ENCODE assay signal across 17 cellular contexts in the genomic region with DNA sequence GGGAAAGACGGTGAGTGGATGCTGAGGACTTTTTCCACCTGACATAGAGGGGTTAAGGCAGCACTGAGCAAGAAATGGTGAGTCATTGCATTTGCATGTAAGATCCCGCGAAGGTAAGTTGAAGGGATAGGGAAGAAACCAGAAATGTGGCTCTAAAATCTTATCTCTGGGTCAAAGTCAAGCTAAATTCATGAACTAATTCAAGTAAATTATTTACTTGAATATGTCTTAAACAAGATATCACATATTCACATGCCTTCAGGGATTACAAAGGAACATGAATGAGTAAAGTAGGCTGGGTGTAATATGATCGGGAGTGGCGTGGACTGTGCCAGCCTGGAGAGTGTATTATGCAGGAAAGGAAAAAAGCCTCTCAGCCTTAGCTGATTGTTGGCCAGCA.
A peak's percentile ranks its signal among the peaks of the same experiment; 100 is the strongest.
DNase-seq lines count a peak whose midpoint lies in the region; ATAC-seq, FAIRE-seq and TF ChIP-seq lines count a peak whose summit lies in the region.
"Had no signal": no experiment of that assay in that cellular context is flagged by ENCODE, and none has a peak within 500 bp of the region (broad histone marks: within the 10 kb centered on the region; RNA-seq: fewer than 3 reads in every experiment).

No MANE protein-coding gene starts in this region.

- no peak overlapping the region for H3K23ac ChIP-seq in H1 (ENCODE audit: insufficient read length)

- H3K4me3 Mint-ChIP-seq in activated T-cell treated with anti-CD3 and anti-CD28 coated beads, Interleukin-2, amount 50 U/mL, for 24 hours = no peak overlapping the region
- H3K4me3 Mint-ChIP-seq: activated CD4-positive, alpha-beta T cell treated with anti-CD3 and anti-CD28 coated beads for 36 hours; activated T-cell treated with anti-CD3 and anti-CD28 coated beads, Interleukin-2, amount 50 U/mL, for 72 hours; stimulated activated naive B cell treated with anti-CD40 and anti-IgM and Interleukin-4, amounts not matched to agents 10 μg/mL and 1 μg/mL and 100 μg/mL, for 72 hours; T-cell had no signal

- no peaks in the 10 kb centered on the region for H3K9me3 ChIP-seq in H1 (ENCODE audit: insufficient read depth in 2 of 2, low read depth in 1 of 2, low read length in 1 of 2)
- no peaks in the 10 kb centered on the region for H3K9me3 ChIP-seq in mucosa of descending colon
- H3K9me3 ChIP-seq: heart left ventricle had no signal

- no peak overlapping the region for H4K8ac ChIP-seq in H1 (ENCODE audit: extremely low read depth, insufficient read depth, low read length)

- H3K4ac ChIP-seq in H1 (replicated peaks; ENCODE audit: insufficient read length, low read depth, low read length) = no peak overlapping the region

- no peaks in the 10 kb centered on the region for H3K36me3 Mint-ChIP-seq in activated T-cell treated with anti-CD3 and anti-CD28 coated beads, Interleukin-2, amount 50 U/mL, for 24 hours (ENCODE audit: low read depth)
- H3K36me3 Mint-ChIP-seq: stimulated activated naive B cell treated with anti-CD40 and anti-IgM and Interleukin-4, amounts not matched to agents 10 μg/mL and 1 μg/mL and 100 μg/mL, for 72 hours; T-cell had no signal

- no peak overlapping the region for H2BK120ac ChIP-seq in H1 (replicated peaks; ENCODE audit: low read depth, low read length)

- peak overlapping the region; percentile 26; the same call in 1 of the 2 replicates for H2BK20ac ChIP-seq in H1 (ENCODE audit: low read length)

- H4K20me1 ChIP-seq in H1 (replicated peaks in 1 of 2; ENCODE audit: control insufficient read depth in 1 of 2, insufficient read depth in 2 of 2, low read length in 2 of 2) = no peaks in the 10 kb centered on the region

- no peaks in the 10 kb centered on the region for H3K79me2 ChIP-seq in H1 (ENCODE audit: control insufficient read depth in 1 of 2, insufficient read depth in 2 of 2, low read length in 2 of 2)

- FAIRE-seq in H1 (lab: Jason Lieb, UNC) = no peak
- FAIRE-seq: endometrium had no signal

- H3K18ac ChIP-seq in H1 (ENCODE audit: extremely low read depth, low read length) = no peak overlapping the region

- POLR2A ChIA-PET in H1 (lab: Charles Lee; ENCODE audit: partially characterized antibody) = interaction anchor here (1.5 kb wide), 1 partner anchor 13 kb away, joined by 4 read pairs; no protein-coding TSS in a partner anchor

- WGBS in H1 (ENCODE audit: extremely low coverage in 1 of 2, insufficient coverage in 1 of 2, insufficient read length in 1 of 2, insufficient replicate concordance in 2 of 2, low coverage in 1 of 2, low lambda C conversion rate in 2 of 2, missing lambda C conversion rate in 1 of 2), 2 experiments = 67% methylated on average over 5 of the region's 5 CpGs; no CpG with 5 or more reads in 1 of the 2 experiments

- in situ Hi-C loops in ACHN (cut with HindIII; ENCODE audit: low pct_ligation_motif_present, low pct_unique_long_range_greater_than_20kb, low sequenced_read_pairs) = no loop called here

- H3K79me1 ChIP-seq in H1 (ENCODE audit: low read depth, low read length) = no peaks in the 10 kb centered on the region; the same call in 1 of the 2 replicates

- H2BK12ac ChIP-seq in H1 (ENCODE audit: low read depth, low read length) = no peak overlapping the region

- H4K91ac ChIP-seq in H1 (replicated peaks; ENCODE audit: insufficient read length, low read length) = no peak overlapping the region

- intact Hi-C loops in mucosa of descending colon (cut with DNase I, micrococcal nuclease) = loop anchor here in 1 of 2 donors (2.0 kb wide), 1 partner anchor 73 kb away; no protein-coding TSS in a partner anchor

- H3K27me3 Mint-ChIP-seq in activated T-cell treated with anti-CD3 and anti-CD28 coated beads, Interleukin-2, amount 50 U/mL, for 24 hours = peaks cover 7% of the 10 kb centered on the region
- H3K27me3 Mint-ChIP-seq: stimulated activated naive B cell treated with anti-CD40 and anti-IgM and Interleukin-4, amounts not matched to agents 10 μg/mL and 1 μg/mL and 100 μg/mL, for 72 hours had no signal

- H3K14ac ChIP-seq in H1 (ENCODE audit: insufficient read length) = no peak overlapping the region

- no peak overlapping the region for H3K27ac Mint-ChIP-seq in activated T-cell treated with anti-CD3 and anti-CD28 coated beads, Interleukin-2, amount 50 U/mL, for 24 hours
- H3K27ac Mint-ChIP-seq: activated CD4-positive, alpha-beta T cell treated with anti-CD3 and anti-CD28 coated beads for 36 hours; activated T-cell treated with anti-CD3 and anti-CD28 coated beads, Interleukin-2, amount 50 U/mL, for 72 hours; stimulated activated naive B cell treated with anti-CD40 and anti-IgM and Interleukin-4, amounts not matched to agents 10 μg/mL and 1 μg/mL and 100 μg/mL, for 72 hours; T-cell had no signal

- DNase-seq in ACHN (peak; percentile 2), NCI-H1092 (lab: John Stamatoyannopoulos, UW) (peak; percentile 5), H1 (ENCODE audit: low read depth in 1 of 2, low spot score in 2 of 2) (no peak), mucosa of descending colon (peak in 2 of 3 donors; percentile 53 to 73), SW480 (ENCODE audit: low spot score) (no peak), MV-4-11 (lab: John Stamatoyannopoulos, UW) (no peak), inferior parietal cortex (ENCODE audit: extremely low spot score) (no peak)
- no peak for DNase-seq in activated T-cell treated with anti-CD3 and anti-CD28 coated beads, Interleukin-2, amount 50 U/mL, for 24 hours
- DNase-seq: activated CD4-positive, alpha-beta T cell treated with anti-CD3 and anti-CD28 coated beads for 36 hours; activated T-cell treated with anti-CD3 and anti-CD28 coated beads, Interleukin-2, amount 50 U/mL, for 72 hours; DMS79; heart left ventricle; NCI-H1417; stimulated activated CD4-positive, alpha-beta T cell treated with anti-CD3 and anti-CD28 coated beads, Interleukin-2, amount 100 ng/mL, for 48 hours; stimulated activated naive B cell treated with anti-CD40 and anti-IgM and Interleukin-4, amounts not matched to agents 10 μg/mL and 1 μg/mL and 100 μg/mL, for 72 hours; T-cell had no signal

- no peak overlapping the region for H4K5ac ChIP-seq in H1 (ENCODE audit: insufficient read length, low read depth, low read length)

- no peak overlapping the region for H2AFZ ChIP-seq in H1 (ENCODE audit: low read length)

- H2BK15ac ChIP-seq in H1 (ENCODE audit: low read length) = no peak overlapping the region

- H3K9ac ChIP-seq in H1 (replicated peaks in 1 of 4; ENCODE audit: extremely low read depth in 1 of 4, low read depth in 3 of 4, low read length in 3 of 4) = no peak overlapping the region

- H3K4me3 ChIP-seq in H1 (ENCODE audit: extremely low read depth in 1 of 4, insufficient read depth in 2 of 4, low read depth in 3 of 4, low read length in 4 of 4) = no peak overlapping the region
- no peak overlapping the region for H3K4me3 ChIP-seq in mucosa of descending colon
- H3K4me3 ChIP-seq: heart left ventricle had no signal

- no peak overlapping the region for H3K4me2 ChIP-seq in H1 (ENCODE audit: insufficient read depth in 1 of 2, low read depth in 2 of 2, low read length in 2 of 2)

- TF ChIP-seq CTCF in H1 (IDR thresholded peaks at IDR 0.05; ENCODE audit: control extremely low read depth in 1 of 3, insufficient read depth in 1 of 3, low read depth in 1 of 3, low read length in 3 of 3) (no peak), mucosa of descending colon (IDR thresholded peaks at IDR 0.05) (no peak)

- H3K4me1 ChIP-seq in H1 (replicated peaks in 1 of 4; ENCODE audit: control insufficient read depth in 3 of 4, insufficient read depth in 4 of 4, low read length in 3 of 4) (peaks cover 11 to 41% (median 24%) of the 10 kb centered on the region in 4 experiments), mucosa of descending colon (ENCODE audit: low read depth) (peaks cover 45% of the 10 kb centered on the region)

- no peaks in the 10 kb centered on the region for H3K23me2 ChIP-seq in H1 (ENCODE audit: low read depth, low read length)

- H2AK5ac ChIP-seq in H1 (ENCODE audit: low read depth, low read length) = no peak overlapping the region

- H3K56ac ChIP-seq in H1 (replicated peaks; ENCODE audit: insufficient read length, low read depth, low read length) = no peak overlapping the region

- H3K36me3 ChIP-seq in H1 (ENCODE audit: control insufficient read depth in 2 of 4, insufficient read depth in 4 of 4, low read length in 3 of 4) = no peaks in the 10 kb centered on the region
- no peaks in the 10 kb centered on the region for H3K36me3 ChIP-seq in mucosa of descending colon (ENCODE audit: low read depth)
- H3K36me3 ChIP-seq: heart left ventricle had no signal

- H3K27ac ChIP-seq in H1 (ENCODE audit: low read depth, low read length) = no peak overlapping the region
- H3K27ac ChIP-seq: heart left ventricle had no signal

- no peak for TF ChIP-seq RAD21 in H1 (IDR thresholded peaks at IDR 0.05 in 1 of 2, conservative IDR thresholded peaks at IDR 0.05 in 1 of 2; ENCODE audit: low read depth in 2 of 2, low read length in 2 of 2)

- TF ChIP-seq POLR2A in H1 (IDR thresholded peaks at IDR 0.05; ENCODE audit: control extremely low read depth in 1 of 2, low read depth in 2 of 2, low read length in 2 of 2) = no peak

- no peaks in the 10 kb centered on the region for H3K9me3 Mint-ChIP-seq in activated T-cell treated with anti-CD3 and anti-CD28 coated beads, Interleukin-2, amount 50 U/mL, for 24 hours
- H3K9me3 Mint-ChIP-seq: activated T-cell treated with anti-CD3 and anti-CD28 coated beads, Interleukin-2, amount 50 U/mL, for 72 hours; stimulated activated naive B cell treated with anti-CD40 and anti-IgM and Interleukin-4, amounts not matched to agents 10 μg/mL and 1 μg/mL and 100 μg/mL, for 72 hours; T-cell had no signal

- CTCF ChIA-PET in H1 (lab: Charles Lee; ENCODE audit: partially characterized antibody) = interaction anchor here (1.1 to 1.6 kb wide), 2 partner anchors 38 to 158 kb away, joined by 3 to 5 read pairs; a partner anchor contains a TSS

- no peak overlapping the region; the same call in 1 of the 2 replicates for H2BK5ac ChIP-seq in H1 (ENCODE audit: low read depth, low read length)

- TF ChIP-seq EP300 in H1 (IDR thresholded peaks at IDR 0.05; ENCODE audit: borderline replicate concordance in 1 of 2, low read depth in 2 of 2, low read length in 2 of 2) = no peak

- ATAC-seq in mucosa of descending colon = peak; percentile 94
- ATAC-seq: activated CD4-positive, alpha-beta T cell treated with anti-CD3 and anti-CD28 coated beads for 36 hours; activated T-cell treated with anti-CD3 and anti-CD28 coated beads, Interleukin-2, amount 50 U/mL, for 72 hours; stimulated activated naive B cell treated with anti-CD40 and anti-IgM and Interleukin-4, amounts not matched to agents 10 μg/mL and 1 μg/mL and 100 μg/mL, for 72 hours; T-cell had no signal

- H3K4me1 Mint-ChIP-seq in activated T-cell treated with anti-CD3 and anti-CD28 coated beads, Interleukin-2, amount 50 U/mL, for 24 hours (ENCODE audit: low read depth) = peaks cover 24% of the 10 kb centered on the region

- H3K27me3 ChIP-seq in H1 (replicated peaks in 1 of 4; ENCODE audit: control insufficient read depth in 3 of 4, extremely low read depth in 1 of 4, insufficient read depth in 3 of 4, low read length in 3 of 4) = no peaks in the 10 kb centered on the region
- H3K27me3 ChIP-seq: heart left ventricle had no signal

TF ChIP-seq in H1, 55 proteins besides CTCF, POLR2A, EP300 and RAD21 (continues in another document):
- peak; percentile 45; the same call in 1 of the 2 replicates for TF ChIP-seq JUND (IDR thresholded peaks at IDR 0.05; ENCODE audit: low read length)
- peak; percentile 23; the same call in 1 of the 2 replicates for TF ChIP-seq MAFK (IDR thresholded peaks at IDR 0.05; ENCODE audit: low read depth, low read length)
- no peak for TF ChIP-seq TBP (IDR thresholded peaks at IDR 0.05; ENCODE audit: low read depth, low read length)

Comparison
In these comparisons a context has a peak if more than half of its experiments do, and no peak if none do; other contexts are left out.
1. DNase-seq: peak in ACHN (single experiment), NCI-H1092 (single experiment) and mucosa of descending colon (2 of 3); none in H1 (0 of 2), SW480 (single experiment), MV-4-11 (single experiment), activated T-cell treated with anti-CD3 and anti-CD28 coated beads, Interleukin-2, amount 50 U/mL, for 24 hours (single experiment) and inferior parietal cortex (single experiment).